Comparison of ENCODE assay signal across 10 cellular contexts in genomic region chr19:4279530-4280422, GRCh38. TPM values are rescaled to one million over a fixed set of nuclear protein-coding genes. Genes with fewer than 3 reads are reported as not detected.
DNase-seq lines count a peak whose midpoint lies in the region; ATAC-seq and TF ChIP-seq lines count a peak whose summit lies in the region.
"Had no signal": no experiment of that assay in that cellular context is flagged by ENCODE, and none has a peak within 500 bp of the region (broad histone marks: within the 10 kb centered on the region; RNA-seq: fewer than 3 reads in every experiment).

No MANE protein-coding gene starts in this region.

- H3K36me3 Mint-ChIP-seq in T-helper 2 cell treated with Interferon-gamma antibody and Interleukin-4, amounts not matched to agents 5 μg/mL and 100 μg/mL, for 36 hours (ENCODE audit: low read depth), result no peaks in the 10 kb centered on the region
- no peaks in the 10 kb centered on the region for H3K36me3 Mint-ChIP-seq in activated CD8-positive, alpha-beta T cell treated with anti-CD3 and anti-CD28 coated beads for 36 hours (ENCODE audit: low read depth)
- no peaks in the 10 kb centered on the region for H3K36me3 Mint-ChIP-seq in stimulated activated memory B cell treated with anti-CD40 and anti-IgM and Interleukin-4, amounts not matched to agents 10 μg/mL and 1 μg/mL and 100 μg/mL, for 72 hours
- H3K36me3 Mint-ChIP-seq: T-cell had no signal

- CTCF ChIA-PET in activated CD8-positive, alpha-beta T cell treated with anti-CD3 and anti-CD28 coated beads for 36 hours (lab: Charles Lee), result interaction anchor here (1.0 kb wide), 1 partner anchor 13 kb away, joined by 4 read pairs; no protein-coding TSS in a partner anchor

- H3K4me1 Mint-ChIP-seq in T-helper 2 cell treated with Interferon-gamma antibody and Interleukin-4, amounts not matched to agents 5 μg/mL and 100 μg/mL, for 36 hours (ENCODE audit: low read depth), result peaks cover 2% of the 10 kb centered on the region
- peaks cover 7% of the 10 kb centered on the region for H3K4me1 Mint-ChIP-seq in activated CD8-positive, alpha-beta T cell treated with anti-CD3 and anti-CD28 coated beads for 36 hours (ENCODE audit: low read depth)
- peaks cover 12% of the 10 kb centered on the region for H3K4me1 Mint-ChIP-seq in stimulated activated memory B cell treated with anti-CD40 and anti-IgM and Interleukin-4, amounts not matched to agents 10 μg/mL and 1 μg/mL and 100 μg/mL, for 72 hours

- H3K27me3 ChIP-seq in left lung, result peaks cover 28 to 72% of the 10 kb centered on the region in 2 donors

- no peaks in the 10 kb centered on the region for H3K36me3 ChIP-seq in left lung
- H3K36me3 ChIP-seq: esophagus squamous epithelium had no signal

- ATAC-seq in activated CD8-positive, alpha-beta T cell treated with anti-CD3 and anti-CD28 coated beads for 36 hours, result peak; percentile 30
- peak; percentile 54 for ATAC-seq in stimulated activated memory B cell treated with anti-CD40 and anti-IgM and Interleukin-4, amounts not matched to agents 10 μg/mL and 1 μg/mL and 100 μg/mL, for 72 hours
- no peak for ATAC-seq in GM18520 (IDR thresholded peaks at IDR 0.05; ENCODE audit: unreplicated experiment)
- no peak for ATAC-seq in left lung

- H3K27me3 Mint-ChIP-seq in T-helper 2 cell treated with Interferon-gamma antibody and Interleukin-4, amounts not matched to agents 5 μg/mL and 100 μg/mL, for 36 hours (ENCODE audit: low read depth), result peaks cover 29% of the 10 kb centered on the region
- peaks cover 13% of the 10 kb centered on the region for H3K27me3 Mint-ChIP-seq in activated CD8-positive, alpha-beta T cell treated with anti-CD3 and anti-CD28 coated beads for 36 hours
- H3K27me3 Mint-ChIP-seq in stimulated activated memory B cell treated with anti-CD40 and anti-IgM and Interleukin-4, amounts not matched to agents 10 μg/mL and 1 μg/mL and 100 μg/mL, for 72 hours, result peaks cover 61% of the 10 kb centered on the region

- peak overlapping the region; percentile 41 for H3K27ac Mint-ChIP-seq in T-helper 2 cell treated with Interferon-gamma antibody and Interleukin-4, amounts not matched to agents 5 μg/mL and 100 μg/mL, for 36 hours
- no peak overlapping the region for H3K27ac Mint-ChIP-seq in activated CD8-positive, alpha-beta T cell treated with anti-CD3 and anti-CD28 coated beads for 36 hours
- no peak overlapping the region for H3K27ac Mint-ChIP-seq in stimulated activated memory B cell treated with anti-CD40 and anti-IgM and Interleukin-4, amounts not matched to agents 10 μg/mL and 1 μg/mL and 100 μg/mL, for 72 hours
- H3K27ac Mint-ChIP-seq: T-cell had no signal

- no peak overlapping the region for H3K27ac ChIP-seq in left lung
- H3K27ac ChIP-seq: esophagus squamous epithelium had no signal

- no peaks in the 10 kb centered on the region for H3K9me3 Mint-ChIP-seq in T-helper 2 cell treated with Interferon-gamma antibody and Interleukin-4, amounts not matched to agents 5 μg/mL and 100 μg/mL, for 36 hours
- H3K9me3 Mint-ChIP-seq in activated CD8-positive, alpha-beta T cell treated with anti-CD3 and anti-CD28 coated beads for 36 hours, result no peaks in the 10 kb centered on the region
- no peaks in the 10 kb centered on the region for H3K9me3 Mint-ChIP-seq in stimulated activated memory B cell treated with anti-CD40 and anti-IgM and Interleukin-4, amounts not matched to agents 10 μg/mL and 1 μg/mL and 100 μg/mL, for 72 hours
- H3K9me3 Mint-ChIP-seq: T-cell had no signal

- intact Hi-C loops in activated CD8-positive, alpha-beta T cell treated with anti-CD3 and anti-CD28 coated beads for 36 hours (cut with micrococcal nuclease), result no loop called here
- intact Hi-C loops in left lung (cut with DNase I), result no loop called here

- no peak for TF ChIP-seq CTCF in activated CD8-positive, alpha-beta T cell treated with anti-CD3 and anti-CD28 coated beads for 36 hours (IDR thresholded peaks at IDR 0.05)
- TF ChIP-seq CTCF in left lung (IDR thresholded peaks at IDR 0.05), result no peak

- no peak overlapping the region for H3K4me3 ChIP-seq in left lung

- no peaks in the 10 kb centered on the region for H3K9me3 ChIP-seq in left lung
- H3K9me3 ChIP-seq: esophagus squamous epithelium had no signal

- no peak overlapping the region for H3K4me3 Mint-ChIP-seq in T-helper 2 cell treated with Interferon-gamma antibody and Interleukin-4, amounts not matched to agents 5 μg/mL and 100 μg/mL, for 36 hours
- no peak overlapping the region for H3K4me3 Mint-ChIP-seq in activated CD8-positive, alpha-beta T cell treated with anti-CD3 and anti-CD28 coated beads for 36 hours
- H3K4me3 Mint-ChIP-seq in stimulated activated memory B cell treated with anti-CD40 and anti-IgM and Interleukin-4, amounts not matched to agents 10 μg/mL and 1 μg/mL and 100 μg/mL, for 72 hours, result peak overlapping the region; percentile 63

- DNase-seq in T-helper 2 cell treated with Interferon-gamma antibody and Interleukin-4, amounts not matched to agents 5 μg/mL and 100 μg/mL, for 36 hours (ENCODE audit: low spot score), result no peak
- no peak for DNase-seq in T-helper 2 cell
- no peak for DNase-seq in activated CD8-positive, alpha-beta T cell treated with anti-CD3 and anti-CD28 coated beads for 36 hours
- DNase-seq in left kidney (ENCODE audit: low read depth, low spot score), result peak; percentile 40
- DNase-seq in activated CD4-positive, CD25-positive, alpha-beta regulatory T cell treated with anti-CD3 and anti-CD28 coated beads, Interleukin-2, amount 50 U/mL, for 72 hours, result no peak
- no peak for DNase-seq in left lung
- DNase-seq: esophagus squamous epithelium, T-cell had no signal

- peaks cover 8 to 13% of the 10 kb centered on the region in 2 donors for H3K4me1 ChIP-seq in left lung

- POLR2A ChIA-PET in activated CD8-positive, alpha-beta T cell treated with anti-CD3 and anti-CD28 coated beads for 36 hours (lab: Charles Lee), result interaction anchor here (0.8 to 1.2 kb wide), 2 partner anchors 8 to 95 kb away, joined by 3 to 4 read pairs; no protein-coding TSS in a partner anchor

RNA-seq across cellular contexts. Expression of gene SHD, which starts 0.7 kb away (rescaled TPM):
- not detected for total RNA-seq in activated CD8-positive, alpha-beta T cell treated with anti-CD3 and anti-CD28 coated beads for 36 hours
- not detected for total RNA-seq in left lung
- total RNA-seq: esophagus squamous epithelium had no signal

RNA-seq across cellular contexts. Expression of gene TMIGD2, which starts 22.4 kb away (rescaled TPM):
- 10 to 100 TPM; 13.6 to 14.8 TPM for total RNA-seq in activated CD8-positive, alpha-beta T cell treated with anti-CD3 and anti-CD28 coated beads for 36 hours
- under 1 TPM; 0.71 to 0.85 TPM for total RNA-seq in left lung

RNA-seq across cellular contexts. Expression of gene FSD1, which starts 24.6 kb away (rescaled TPM):
- total RNA-seq in activated CD8-positive, alpha-beta T cell treated with anti-CD3 and anti-CD28 coated beads for 36 hours, result 10 to 100 TPM; 19.7 to 22.0 TPM
- under 1 TPM in 1 of 2 donors, not detected in 1; 0.55 TPM for total RNA-seq in left lung

RNA-seq across cellular contexts. Expression of gene YJU2, which starts 32.9 kb away (rescaled TPM):
- 10 to 100 TPM; 25.5 to 25.8 TPM for total RNA-seq in activated CD8-positive, alpha-beta T cell treated with anti-CD3 and anti-CD28 coated beads for 36 hours
- 10 to 100 TPM; 13.2 to 16.9 TPM for total RNA-seq in left lung

RNA-seq across cellular contexts. Expression of gene EBI3, which starts 50.5 kb away (rescaled TPM):
- total RNA-seq in activated CD8-positive, alpha-beta T cell treated with anti-CD3 and anti-CD28 coated beads for 36 hours, result 1 to 10 TPM; 7.2 to 7.3 TPM
- total RNA-seq in left lung, result 1 to 10 TPM; 1.5 to 6.0 TPM

Comparison
In these comparisons a context has a peak if more than half of its experiments do, and no peak if none do; other contexts are left out.
1. ATAC-seq: peak in activated CD8-positive, alpha-beta T cell treated with anti-CD3 and anti-CD28 coated beads for 36 hours (single experiment) and stimulated activated memory B cell treated with anti-CD40 and anti-IgM and Interleukin-4, amounts not matched to agents 10 μg/mL and 1 μg/mL and 100 μg/mL, for 72 hours (single experiment); none in GM18520 (single experiment) and left lung (single experiment).
2. RNA of gene TMIGD2, which starts 22.4 kb away (total RNA-seq): 13.6 to 14.8 TPM in activated CD8-positive, alpha-beta T cell treated with anti-CD3 and anti-CD28 coated beads for 36 hours; 0.71 to 0.85 TPM in left lung; every median in the first group is over 4 times any median in the second.
3. RNA of gene FSD1, which starts 24.6 kb away (total RNA-seq): 19.7 to 22.0 TPM in activated CD8-positive, alpha-beta T cell treated with anti-CD3 and anti-CD28 coated beads for 36 hours; 0.55 TPM in left lung; every median in the first group is over 10 times any median in the second.